8 cellular contexts compared by ENCODE assay signal in genomic region chr5:14664270-14665109, GRCh38. TPM values are rescaled to one million over a fixed set of nuclear protein-coding genes. Genes with fewer than 3 reads are reported as not detected.
DNase-seq lines count a peak whose midpoint lies in the region; ATAC-seq and TF ChIP-seq lines count a peak whose summit lies in the region.

OTULIN (plus strand) TSS chr5:14664718; CDS start chr5:14664826, 108 bp downstream.

- 0 to 1% (median 0%) methylated on average over 26 to 116 of the region's 116 CpGs for WGBS in heart left ventricle, 4 donors
- WGBS in upper lobe of left lung, 2 donors = 0% methylated on average over 23 to 66 of the region's 116 CpGs

- H3K9me3 ChIP-seq in adipocyte (ENCODE audit: control insufficient read depth, low read length) (no peaks in the 10 kb centered on the region), heart left ventricle (no peaks in the 10 kb centered on the region), upper lobe of left lung (no peaks in the 10 kb centered on the region)

- no peaks in the 10 kb centered on the region for H3K27me3 ChIP-seq in adipocyte (replicated peaks; ENCODE audit: control insufficient read depth, insufficient read depth, low read length)
- H3K27me3 ChIP-seq in heart left ventricle = no peaks in the 10 kb centered on the region
- no peaks in the 10 kb centered on the region for H3K27me3 ChIP-seq in upper lobe of left lung

- peaks cover 42% of the 10 kb centered on the region for H3K4me1 ChIP-seq in adipocyte (ENCODE audit: control insufficient read depth, insufficient read depth, low read length)
- H3K4me1 ChIP-seq in heart left ventricle = peaks cover 0 to 52% (median 40%) of the 10 kb centered on the region in 12 donors
- H3K4me1 ChIP-seq in upper lobe of left lung = peaks cover 28 to 48% (median 33%) of the 10 kb centered on the region in 4 donors

- H3K4me3 ChIP-seq in GM12865 (ENCODE audit: low read depth, low read length) (peak within 1 kb of the TSS; percentile 66), adipocyte (ENCODE audit: low read length) (peak within 1 kb of the TSS; percentile 93), heart left ventricle (peak within 1 kb of the TSS; percentile 46 to 88 (median 74)), upper lobe of left lung (peak within 1 kb of the TSS; percentile 59 to 90 (median 80))

- TF ChIP-seq POLR2A in heart left ventricle (IDR thresholded peaks at IDR 0.05) (peak; percentile 9 to 93), upper lobe of left lung (IDR thresholded peaks at IDR 0.05) (peak; percentile 47 to 98 (median 85))

- peak in 1 of 4 donors; percentile 60 for TF ChIP-seq EP300 in upper lobe of left lung (IDR thresholded peaks at IDR 0.05)

- ATAC-seq in HG02623 (IDR thresholded peaks at IDR 0.05; ENCODE audit: unreplicated experiment) (peak; percentile 58), heart left ventricle (peak; percentile 93 to 98 (median 96)), upper lobe of left lung (ENCODE audit: low FRiP score in 2 of 2) (peak; percentile 96 to 98)

- H3K9ac ChIP-seq in adipocyte (ENCODE audit: low read length) = peak within 1 kb of the TSS; percentile 93

- TF ChIP-seq CTCF in GM12865 (IDR thresholded peaks at IDR 0.05; ENCODE audit: insufficient read depth, low read depth, low read length, missing control alignments) (no peak), heart left ventricle (IDR thresholded peaks at IDR 0.05) (no peak), upper lobe of left lung (IDR thresholded peaks at IDR 0.05) (peak in 2 of 6 experiments; percentile 22 to 41)

- DNase-seq in GM12865 (ENCODE audit: low read depth) (peak; percentile 97), NCI-H1092 treated with DMSO at 0.1 percent for 48 hours (lab: John Stamatoyannopoulos, UW) (peak; percentile 90), T follicular helper cell (ENCODE audit: low read depth) (peak; percentile 60), adipocyte (ENCODE audit: low read depth) (peak; percentile 97), heart left ventricle (peak; percentile 92 to 97 (median 94)), posterior vena cava (ENCODE audit: low spot score) (peak; percentile 97), upper lobe of left lung (peak; percentile 93 to 99)

- H3K36me3 ChIP-seq in adipocyte (ENCODE audit: control insufficient read depth, insufficient read depth, low read length, severe bottlenecking) (no peaks in the 10 kb centered on the region), heart left ventricle (peaks cover 0 to 5% (median 0%) of the 10 kb centered on the region in 9 donors), upper lobe of left lung (no peaks in the 10 kb centered on the region)

- intact Hi-C loops in heart left ventricle (cut with DNase I) (loop anchor here in 2 of 10 donors (5.0 kb wide), 2 partner anchors 272 to 312 kb away; no protein-coding TSS in a partner anchor), posterior vena cava (cut with DNase I) (no loop called here)

- peak within 1 kb of the TSS; percentile 80 to 98 (median 91) for H3K27ac ChIP-seq in heart left ventricle
- peak within 1 kb of the TSS; percentile 90 to 94 (median 93) for H3K27ac ChIP-seq in upper lobe of left lung

RNA-seq across cellular contexts. Expression of gene OTULIN, which starts in this region (rescaled TPM):
- total RNA-seq in heart left ventricle (10 to 100 TPM; 19.3 to 42.0 (median 27.5) TPM), posterior vena cava (10 to 100 TPM; 24.6 to 26.9 TPM), upper lobe of left lung (10 to 100 TPM; 31.0 to 81.1 (median 38.3) TPM)
- 10 to 100 TPM in 1 of 2 donors, 1 to 10 TPM in 1; 7.6 to 12.4 TPM for polyA plus RNA-seq in heart left ventricle

Comparison
In these comparisons a context has a peak if more than half of its experiments do, and no peak if none do; other contexts are left out.
1. Peak in every context shown above with its lines: DNase-seq, ATAC-seq, H3K4me3 ChIP-seq and H3K27ac ChIP-seq.